Comparison of ENCODE assay signal across 9 cellular contexts in the genomic region with DNA sequence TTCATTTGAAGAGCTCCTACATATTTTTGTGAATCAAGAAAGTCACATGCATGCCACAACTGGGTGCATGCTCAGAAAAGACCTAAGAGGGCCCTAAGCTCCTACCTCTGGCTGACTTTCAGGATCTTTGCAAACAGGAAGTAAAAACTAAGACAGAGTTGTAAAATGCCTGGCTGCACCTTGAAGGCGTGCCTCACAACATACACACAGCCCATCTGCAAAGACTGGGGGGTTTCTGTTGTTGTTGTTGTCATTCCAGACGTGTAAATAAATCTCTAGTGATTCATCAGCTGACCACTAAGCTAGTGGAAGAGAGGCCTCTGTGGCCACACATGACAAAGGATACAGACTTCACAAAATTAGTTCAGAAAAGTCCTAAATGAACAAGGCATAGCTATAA. TPM values are rescaled to one million over a fixed set of nuclear protein-coding genes. Genes with fewer than 3 reads are reported as not detected.
DNase-seq lines count a peak whose midpoint lies in the region; ATAC-seq, FAIRE-seq and TF ChIP-seq lines count a peak whose summit lies in the region.
"Had no signal": no experiment of that assay in that cellular context is flagged by ENCODE, and none has a peak within 500 bp of the region (broad histone marks: within the 10 kb centered on the region; RNA-seq: fewer than 3 reads in every experiment).

No MANE protein-coding gene starts in this region.

- peak in 1 of 2 donors; percentile 53 for ATAC-seq in activated T-cell treated with anti-CD3 and anti-CD28 coated beads, Interleukin-2, amount 50 U/mL, for 72 hours (replicated peaks in 1 of 2)
- ATAC-seq in HG03097 (IDR thresholded peaks at IDR 0.05; ENCODE audit: low FRiP score, unreplicated experiment) = peak; percentile 69

- H4K20me1 ChIP-seq in astrocyte (ENCODE audit: insufficient read depth, low read length) = peaks cover 87% of the 10 kb centered on the region

- BruUV-seq in Caco-2 (replicated peaks; lab: Mats Ljungman, UMichigan) = no TSS peak

- CTCF ChIA-PET in Caco-2 (lab: Charles Lee) = no interaction called here

- no peak for DNase-seq in activated T-cell treated with anti-CD3 and anti-CD28 coated beads, Interleukin-2, amount 50 U/mL, for 72 hours
- no peak for DNase-seq in activated T-cell treated with anti-CD3 and anti-CD28 coated beads, Interleukin-2, amount 50 U/mL, for 48 hours
- no peak for DNase-seq in astrocyte (ENCODE audit: low read depth)
- DNase-seq in substantia nigra (lab: John Stamatoyannopoulos, UW) = no peak
- no peak for DNase-seq in cerebellar cortex (ENCODE audit: low spot score)
- no peak for DNase-seq in Caco-2
- no peak for DNase-seq in NCI-H526 (lab: John Stamatoyannopoulos, UW)

- H3K4me1 ChIP-seq in astrocyte (ENCODE audit: insufficient read depth, low read length) = peaks cover 36% of the 10 kb centered on the region
- peaks cover 39% of the 10 kb centered on the region for H3K4me1 ChIP-seq in Caco-2

- no peak overlapping the region for H2AFZ ChIP-seq in astrocyte (ENCODE audit: low read depth, low read length)

- FAIRE-seq in astrocyte (lab: Jason Lieb, UNC) = no peak
- FAIRE-seq: TTC549 had no signal

- no peak overlapping the region for H3K27ac ChIP-seq in astrocyte (ENCODE audit: low read depth, low read length)
- H3K27ac ChIP-seq in substantia nigra (ENCODE audit: low read depth, low read length, poor library complexity, severe bottlenecking) = peak overlapping the region; percentile 54

- TF ChIP-seq CTCF in astrocyte (IDR thresholded peaks at IDR 0.05; ENCODE audit: insufficient read depth, low read depth, low read length) (no peak), Caco-2 (IDR thresholded peaks at IDR 0.05; ENCODE audit: insufficient read depth in 1 of 2, low read depth in 1 of 2, low read length in 1 of 2, severe bottlenecking in 1 of 2, unreplicated experiment in 1 of 2) (no peak)

- peaks cover 98% of the 10 kb centered on the region for H3K79me2 ChIP-seq in astrocyte (ENCODE audit: insufficient read depth, low read length)

- intact Hi-C loops in Caco-2 (cut with micrococcal nuclease; ENCODE audit: unreplicated experiment) = no loop called here

- peaks cover 1 to 3% of the 10 kb centered on the region in 2 donors for H3K36me3 Mint-ChIP-seq in activated T-cell treated with anti-CD3 and anti-CD28 coated beads, Interleukin-2, amount 50 U/mL, for 72 hours (ENCODE audit: insufficient read depth in 2 of 2)
- H3K36me3 Mint-ChIP-seq in astrocyte (ENCODE audit: low read depth, unreplicated experiment) (peaks cover 15% of the 10 kb centered on the region), Caco-2 (ENCODE audit: insufficient read depth, unreplicated experiment) (no peaks in the 10 kb centered on the region)

- H3K27me3 ChIP-seq in astrocyte (ENCODE audit: insufficient read depth, low read length) = no peaks in the 10 kb centered on the region
- no peaks in the 10 kb centered on the region for H3K27me3 ChIP-seq in Caco-2 (replicated peaks; ENCODE audit: control insufficient read depth, insufficient read depth, low read length)

- H3K9me3 ChIP-seq in astrocyte (ENCODE audit: insufficient read depth, low read depth, low read length) = no peaks in the 10 kb centered on the region
- H3K9me3 ChIP-seq in Caco-2 = no peaks in the 10 kb centered on the region

- H3K9me3 Mint-ChIP-seq in activated T-cell treated with anti-CD3 and anti-CD28 coated beads, Interleukin-2, amount 50 U/mL, for 72 hours = peaks cover 2 to 6% of the 10 kb centered on the region in 2 donors
- H3K9me3 Mint-ChIP-seq in astrocyte (ENCODE audit: unreplicated experiment) = peaks cover 10% of the 10 kb centered on the region
- H3K9me3 Mint-ChIP-seq in Caco-2 (ENCODE audit: unreplicated experiment) = peaks cover 10% of the 10 kb centered on the region

- POLR2A ChIA-PET in Caco-2 (lab: Charles Lee) = interaction anchor here (0.6 to 0.9 kb wide), 2 partner anchors 12 to 98 kb away, joined by 3 to 7 read pairs; no protein-coding TSS in a partner anchor

- peaks cover 61% of the 10 kb centered on the region for H3K4me1 Mint-ChIP-seq in activated T-cell treated with anti-CD3 and anti-CD28 coated beads, Interleukin-2, amount 50 U/mL, for 72 hours (ENCODE audit: low read depth)
- H3K4me1 Mint-ChIP-seq in astrocyte (ENCODE audit: low read depth, unreplicated experiment) = peaks cover 45% of the 10 kb centered on the region
- H3K4me1 Mint-ChIP-seq in Caco-2 (ENCODE audit: low read depth, unreplicated experiment) = peaks cover 29% of the 10 kb centered on the region

- no peaks in the 10 kb centered on the region for H3K36me3 ChIP-seq in astrocyte (ENCODE audit: insufficient read depth, low read length)
- H3K36me3 ChIP-seq in Caco-2 (ENCODE audit: control insufficient read depth, insufficient read depth, low read length) = no peaks in the 10 kb centered on the region

- H3K4me3 Mint-ChIP-seq in activated T-cell treated with anti-CD3 and anti-CD28 coated beads, Interleukin-2, amount 50 U/mL, for 72 hours = peak overlapping the region in 1 of 2 donors; percentile 24
- H3K4me3 Mint-ChIP-seq in astrocyte (ENCODE audit: unreplicated experiment) (peak overlapping the region; percentile 4), Caco-2 (ENCODE audit: unreplicated experiment) (no peak overlapping the region)

- H3K4me3 ChIP-seq in astrocyte (ENCODE audit: insufficient read depth, low read depth, low read length) = no peak overlapping the region
- no peak overlapping the region for H3K4me3 ChIP-seq in Caco-2 (ENCODE audit: low read depth, low read length)

- H3K4me2 ChIP-seq in astrocyte (ENCODE audit: low read length) = no peak overlapping the region

- H3K27ac Mint-ChIP-seq in activated T-cell treated with anti-CD3 and anti-CD28 coated beads, Interleukin-2, amount 50 U/mL, for 72 hours = peak overlapping the region; percentile 11
- H3K27ac Mint-ChIP-seq in astrocyte (ENCODE audit: unreplicated experiment) (no peak overlapping the region), Caco-2 (ENCODE audit: unreplicated experiment) (no peak overlapping the region)

- H3K9ac ChIP-seq in astrocyte (ENCODE audit: low read length) = no peak overlapping the region

- no peaks in the 10 kb centered on the region for H3K27me3 Mint-ChIP-seq in activated T-cell treated with anti-CD3 and anti-CD28 coated beads, Interleukin-2, amount 50 U/mL, for 72 hours (ENCODE audit: low read depth)
- no peaks in the 10 kb centered on the region for H3K27me3 Mint-ChIP-seq in astrocyte (ENCODE audit: low read depth, unreplicated experiment)
- H3K27me3 Mint-ChIP-seq in Caco-2 (ENCODE audit: insufficient read depth, unreplicated experiment) = no peaks in the 10 kb centered on the region

RNA-seq across cellular contexts. Expression of a gene that starts 31.8 kb away (rescaled TPM):
- total RNA-seq in activated T-cell treated with anti-CD3 and anti-CD28 coated beads, Interleukin-2, amount 50 U/mL, for 72 hours = 10 to 100 TPM; 15.9 to 18.8 TPM
- total RNA-seq in astrocyte (36.9 and 44.7 TPM in 2 replicates), Caco-2 (2022) (22.5 and 23.0 TPM in 2 replicates)
